In the genomic region with DNA sequence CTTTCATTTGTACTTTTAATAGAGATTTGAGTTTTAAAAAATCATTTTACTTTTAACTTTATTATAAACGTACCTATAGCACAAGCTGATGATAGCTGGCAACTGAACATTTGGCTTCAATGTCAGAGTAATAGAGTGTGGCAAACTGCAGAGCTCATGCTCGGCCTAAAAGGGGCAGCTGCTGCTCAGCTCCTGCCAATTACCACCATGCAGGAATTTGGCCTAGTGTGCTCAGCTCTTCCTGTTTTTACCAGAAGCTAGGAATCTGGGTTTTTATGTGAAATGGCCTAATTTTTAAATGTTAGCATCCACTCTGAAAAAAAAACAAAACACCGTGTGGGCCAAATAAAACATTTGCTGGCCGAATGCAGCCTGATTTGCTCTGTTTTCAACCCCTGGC, we compare ENCODE assay signal across 9 cellular contexts. TPM values are rescaled to one million over a fixed set of nuclear protein-coding genes. Genes with fewer than 3 reads are reported as not detected.
DNase-seq lines count a peak whose midpoint lies in the region; ATAC-seq, FAIRE-seq and TF ChIP-seq lines count a peak whose summit lies in the region.
"Had no signal": no experiment of that assay in that cellular context is flagged by ENCODE, and none has a peak within 500 bp of the region (broad histone marks: within the 10 kb centered on the region; RNA-seq: fewer than 3 reads in every experiment).

No MANE protein-coding gene starts in this region.

- no peaks in the 10 kb centered on the region for H3F3A ChIP-seq in Loucy (ENCODE audit: low read depth)

- in situ Hi-C loops in brain microvascular endothelial cell (cut with HindIII; ENCODE audit: low pct_ligation_motif_present, low sequenced_read_pairs), result no loop called here

- no peaks in the 10 kb centered on the region for H3K9me2 ChIP-seq in Loucy (replicated peaks; ENCODE audit: low read depth, low read length)

- peaks cover 55% of the 10 kb centered on the region for H3K79me2 ChIP-seq in Loucy (ENCODE audit: insufficient read depth, low read length)
- H3K79me2 ChIP-seq in mesendoderm (ENCODE audit: control insufficient read depth, insufficient read depth, low read length), result peaks cover 12% of the 10 kb centered on the region

- no peak overlapping the region for H4K8ac ChIP-seq in mesendoderm (ENCODE audit: low read depth, low read length)

- DNase-seq in BJ (ENCODE audit: low read depth) (peak; percentile 26), brain microvascular endothelial cell (no peak), mesendoderm (peak; percentile 40), pancreas (no peak), NCI-H2196 treated with DMSO at 0.1 percent for 48 hours (lab: John Stamatoyannopoulos, UW; ENCODE audit: unreplicated experiment) (no peak)
- DNase-seq in activated effector memory CD4-positive, alpha-beta T cell treated with anti-CD3 and anti-CD28 coated beads, Interleukin-2, amount 50 U/mL, for 16 hours, result no peak

- H3K23ac ChIP-seq in mesendoderm (ENCODE audit: low read length), result no peak overlapping the region

- H3K18ac ChIP-seq in mesendoderm (ENCODE audit: low read length), result no peak overlapping the region

- H2BK5ac ChIP-seq in mesendoderm (ENCODE audit: low read length), result no peak overlapping the region

- H4K5ac ChIP-seq in mesendoderm (ENCODE audit: low read length), result no peak overlapping the region

- H3K9me3 ChIP-seq in Loucy (ENCODE audit: insufficient read depth, low read depth, low read length) (no peaks in the 10 kb centered on the region), pancreas (no peaks in the 10 kb centered on the region)

- H3K27me3 ChIP-seq in BJ (ENCODE audit: control insufficient read depth, insufficient read depth, low read length) (no peaks in the 10 kb centered on the region), Loucy (ENCODE audit: insufficient read depth, low read length, poor library complexity, severe bottlenecking) (no peaks in the 10 kb centered on the region), brain microvascular endothelial cell (replicated peaks) (no peaks in the 10 kb centered on the region), mesendoderm (ENCODE audit: insufficient read depth, low read length, poor library complexity) (no peaks in the 10 kb centered on the region), pancreas (no peaks in the 10 kb centered on the region)

- peak overlapping the region; percentile 7; the same call in 1 of the 2 replicates for H3K4me3 ChIP-seq in BJ (ENCODE audit: low read depth, low read length)
- H3K4me3 ChIP-seq in Loucy (ENCODE audit: low read length, poor library complexity, severe bottlenecking), result peak overlapping the region; percentile 76
- H3K4me3 ChIP-seq in brain microvascular endothelial cell (ENCODE audit: low read depth, low read length), result no peak overlapping the region
- H3K4me3 ChIP-seq in mesendoderm (ENCODE audit: low read length), result no peak overlapping the region
- peak overlapping the region in 1 of 4 donors; percentile 65 for H3K4me3 ChIP-seq in pancreas
- H3K4me3 ChIP-seq: lung had no signal

- H3K4me2 ChIP-seq in Loucy (ENCODE audit: low read depth, low read length, poor library complexity, severe bottlenecking) (peak overlapping the region; percentile 84), mesendoderm (ENCODE audit: low read length) (no peak overlapping the region)

- H3K36me3 ChIP-seq in BJ (ENCODE audit: control insufficient read depth, insufficient read depth, low read length) (0 out of 2 replicates have a peak, but pooled peaks cover 1% of the 10 kb centered on the region), Loucy (ENCODE audit: insufficient read depth, low read length) (no peaks in the 10 kb centered on the region), brain microvascular endothelial cell (replicated peaks) (peaks cover 2% of the 10 kb centered on the region), mesendoderm (ENCODE audit: control insufficient read depth, insufficient read depth, low read length) (peaks cover 2% of the 10 kb centered on the region), pancreas (peaks cover 0 to 3% (median 0%) of the 10 kb centered on the region in 3 donors)

- peaks cover 3% of the 10 kb centered on the region for H4K20me1 ChIP-seq in Loucy (ENCODE audit: insufficient read depth, low read length, poor library complexity, severe bottlenecking)

- no peak overlapping the region for H2BK15ac ChIP-seq in mesendoderm (replicated peaks; ENCODE audit: low read depth)

- no peak overlapping the region for H2AFZ ChIP-seq in Loucy (ENCODE audit: low read length)

- peak overlapping the region; percentile 82 for H3K9ac ChIP-seq in Loucy (ENCODE audit: low read depth, low read length, poor library complexity, severe bottlenecking)
- peak overlapping the region; percentile 26 for H3K9ac ChIP-seq in mesendoderm (ENCODE audit: low read length)

- POLR2A ChIA-PET in BJ (lab: Charles Lee), result interaction anchor here (0.6 to 0.7 kb wide), 2 partner anchors 256 to 451 kb away, joined by 3 read pairs; no protein-coding TSS in a partner anchor

- FAIRE-seq in pancreas (lab: Jason Lieb, UNC), result no peak

- H3K56ac ChIP-seq in mesendoderm (ENCODE audit: low read length), result no peak overlapping the region

- TF ChIP-seq CTCF in BJ (IDR thresholded peaks at IDR 0.05; ENCODE audit: insufficient read depth, low read depth, low read length) (0 out of 2 replicates have a peak, but pooled peaks have one; percentile 23), Loucy (conservative IDR thresholded peaks at IDR 0.05; ENCODE audit: low read length) (no peak), brain microvascular endothelial cell (IDR thresholded peaks at IDR 0.05; ENCODE audit: low read depth, low read length, missing control alignments) (peak; percentile 8), pancreas (IDR thresholded peaks at IDR 0.05) (no peak)

- H2BK120ac ChIP-seq in mesendoderm (ENCODE audit: low read depth, low read length), result no peak overlapping the region

- intact Hi-C loops in pancreas (cut with DNase I), result no loop called here

- no CpG with 5 or more reads among the region's 4 CpGs for WGBS in mesendoderm (ENCODE audit: extremely low coverage, insufficient coverage, low lambda C conversion rate)
- 13 to 16% methylated on average over 4 of the region's 4 CpGs for WGBS in pancreas, 2 donors

- CTCF ChIA-PET in BJ (lab: Yijun Ruan, JAX), result interaction anchor here (1.0 to 1.5 kb wide), 3 partner anchors 59 to 500 kb away, joined by 3 to 4 read pairs (median 4); a partner anchor contains a TSS

- H3K4me1 ChIP-seq in Loucy (ENCODE audit: insufficient read depth, low read length, poor library complexity, severe bottlenecking) (peaks cover 58% of the 10 kb centered on the region), mesendoderm (ENCODE audit: control insufficient read depth, low read depth, low read length) (peaks cover 6% of the 10 kb centered on the region), pancreas (peaks cover 32 to 63% (median 53%) of the 10 kb centered on the region in 3 donors)

- peaks cover 4% of the 10 kb centered on the region for H3K79me1 ChIP-seq in mesendoderm (ENCODE audit: low read length)

- ATAC-seq in pancreas (no peak), HG03460 (IDR thresholded peaks at IDR 0.05; ENCODE audit: unreplicated experiment) (no peak)

- no peak overlapping the region for H3K27ac ChIP-seq in brain microvascular endothelial cell
- no peak overlapping the region for H3K27ac ChIP-seq in mesendoderm (ENCODE audit: low read depth, low read length)
- peak overlapping the region in 2 of 4 donors; percentile 92 to 93 for H3K27ac ChIP-seq in pancreas

- no peak overlapping the region for H3K4ac ChIP-seq in mesendoderm (ENCODE audit: low read depth, low read length)

- no peak overlapping the region for H2AK5ac ChIP-seq in mesendoderm (ENCODE audit: low read length)

RNA-seq across cellular contexts. Expression of gene IFT122, which starts 1.8 kb away (rescaled TPM):
- polyA plus RNA-seq in BJ (2011; rRNA removed), result 15.8 and 27.8 TPM in 2 replicates
- 30.4 and 48.9 TPM in 2 replicates for polyA minus RNA-seq in BJ (2011; rRNA and poly(A)+ RNA removed)
- 14.8 TPM for polyA plus RNA-seq in mesendoderm (2013, experiment 1 of 2)
- 14.7 TPM for polyA plus RNA-seq in mesendoderm (2013, experiment 2 of 2)
- total RNA-seq in pancreas, result 10 to 100 TPM; 15.3 to 25.6 (median 20.9) TPM
- polyA plus RNA-seq in pancreas, result 10 to 100 TPM; 19.8 to 37.1 TPM

RNA-seq across cellular contexts. Expression of gene MBD4, which starts 2.0 kb away (rescaled TPM):
- polyA plus RNA-seq in BJ (2011; rRNA removed) (17.5 and 24.9 TPM in 2 replicates), pancreas (10 to 100 TPM in 1 of 2 donors, 1 to 10 TPM in 1; 8.4 to 16.0 TPM)
- 5.7 and 9.4 TPM in 2 replicates for polyA minus RNA-seq in BJ (2011; rRNA and poly(A)+ RNA removed)
- 44.4 TPM for polyA plus RNA-seq in mesendoderm (2013, experiment 1 of 2)
- polyA plus RNA-seq in mesendoderm (2013, experiment 2 of 2), result 43.9 TPM
- total RNA-seq in pancreas, result 10 to 100 TPM; 11.8 to 19.7 (median 15.0) TPM

RNA-seq across cellular contexts. Expression of gene EFCAB12, which starts 13.3 kb away (rescaled TPM):
- 0.02 and 0.05 TPM in 2 replicates for polyA plus RNA-seq in BJ (2011; rRNA removed)
- polyA minus RNA-seq in BJ (2011; rRNA and poly(A)+ RNA removed), result not detected in 2 replicates
- polyA plus RNA-seq in mesendoderm (2013, experiment 1 of 2), result 0.29 TPM
- 0.35 TPM for polyA plus RNA-seq in mesendoderm (2013, experiment 2 of 2)
- under 1 TPM; 0.43 to 0.95 (median 0.79) TPM for total RNA-seq in pancreas
- 1 to 10 TPM; 1.7 to 2.0 TPM for polyA plus RNA-seq in pancreas

Comparison
In these comparisons a context has a peak if more than half of its experiments do, and no peak if none do; other contexts are left out.
1. DNase-seq: peak in BJ (single experiment) and mesendoderm (single experiment); none in brain microvascular endothelial cell (single experiment), pancreas (0 of 6), NCI-H2196 treated with DMSO at 0.1 percent for 48 hours (single experiment) and activated effector memory CD4-positive, alpha-beta T cell treated with anti-CD3 and anti-CD28 coated beads, Interleukin-2, amount 50 U/mL, for 16 hours (single experiment).
2. H3K4me3 ChIP-seq: peak in BJ (single experiment) and Loucy (single experiment); none in brain microvascular endothelial cell (single experiment) and mesendoderm (single experiment).
3. CTCF ChIP-seq: peak in BJ (single experiment) and brain microvascular endothelial cell (single experiment); none in Loucy (single experiment) and pancreas (0 of 4).